10 cellular contexts compared by ENCODE assay signal in the genomic region with DNA sequence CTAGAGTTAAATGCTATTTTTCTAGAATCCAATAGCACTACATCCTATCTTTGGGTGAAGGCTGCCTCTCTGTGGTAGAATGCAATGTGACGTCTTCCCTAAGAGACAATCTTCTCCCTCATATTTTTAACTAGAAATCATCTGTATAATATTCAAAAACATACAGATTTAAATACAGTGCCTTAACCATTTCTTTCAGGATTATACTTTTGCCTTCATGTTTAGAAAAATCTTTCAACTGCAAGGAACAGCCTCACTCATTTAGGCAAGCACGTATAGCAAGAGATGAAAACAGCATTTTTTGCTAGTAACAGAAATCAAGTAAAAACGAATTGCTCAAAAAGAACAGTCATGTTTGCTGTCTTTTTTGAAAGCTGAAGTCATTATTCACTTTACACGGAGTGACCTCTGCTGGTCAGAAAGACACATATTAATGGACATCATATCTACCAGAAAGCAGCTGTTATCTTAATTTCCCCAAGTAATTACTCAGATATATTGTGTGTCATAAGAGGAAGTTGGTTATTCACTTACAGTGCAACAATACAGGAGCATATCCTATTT.
DNase-seq lines count a peak whose midpoint lies in the region; ATAC-seq, FAIRE-seq and TF ChIP-seq lines count a peak whose summit lies in the region.
"Had no signal": no experiment of that assay in that cellular context is flagged by ENCODE, and none has a peak within 500 bp of the region (broad histone marks: within the 10 kb centered on the region; RNA-seq: fewer than 3 reads in every experiment).

No MANE protein-coding gene starts in this region.

- TF ChIP-seq CTCF in D721Med (IDR thresholded peaks at IDR 0.05; ENCODE audit: insufficient read depth, missing control alignments) (peak; percentile 63), astrocyte (IDR thresholded peaks at IDR 0.05; ENCODE audit: insufficient read depth, low read depth, low read length) (peak; percentile 5), Peyer's patch (IDR thresholded peaks at IDR 0.05) (peak in 3 of 6 experiments; percentile 23 to 45 (median 41))

- no peak overlapping the region for H3K14ac ChIP-seq in mesenchymal stem cell (ENCODE audit: low read length in 2 of 2)

- H3K79me1 ChIP-seq in mesenchymal stem cell (replicated peaks; ENCODE audit: low read length, poor library complexity, severe bottlenecking), result no peaks in the 10 kb centered on the region

- no peak overlapping the region for H2BK120ac ChIP-seq in mesenchymal stem cell (ENCODE audit: low read depth, low read length)

- no peaks in the 10 kb centered on the region for H3K4me1 Mint-ChIP-seq in astrocyte (ENCODE audit: low read depth, unreplicated experiment)
- H3K4me1 Mint-ChIP-seq: stimulated activated naive CD8-positive, alpha-beta T cell treated with anti-CD3 and anti-CD28 coated beads, Interleukin-15, amount 100 ng/mL, for 72 hours had no signal

- no peak overlapping the region for H2BK5ac ChIP-seq in mesenchymal stem cell (ENCODE audit: low read depth, low read length, poor library complexity, severe bottlenecking)

- H3K4me1 ChIP-seq in astrocyte (ENCODE audit: insufficient read depth, low read length), result no peaks in the 10 kb centered on the region
- no peaks in the 10 kb centered on the region for H3K4me1 ChIP-seq in mesenchymal stem cell (ENCODE audit: control insufficient read depth, insufficient read depth, low read depth, low read length)
- H3K4me1 ChIP-seq in Peyer's patch, result no peaks in the 10 kb centered on the region

- H4K91ac ChIP-seq in mesenchymal stem cell (ENCODE audit: low read length), result no peak overlapping the region

- no peak overlapping the region for H2AFZ ChIP-seq in astrocyte (ENCODE audit: low read depth, low read length)
- no peak overlapping the region for H2AFZ ChIP-seq in mesenchymal stem cell (ENCODE audit: low read depth, low read length)

- no peak overlapping the region for H3K4me3 Mint-ChIP-seq in astrocyte (ENCODE audit: unreplicated experiment)
- H3K4me3 Mint-ChIP-seq: stimulated activated naive CD8-positive, alpha-beta T cell treated with anti-CD3 and anti-CD28 coated beads, Interleukin-15, amount 100 ng/mL, for 72 hours had no signal

- H3K27ac ChIP-seq in astrocyte (ENCODE audit: low read depth, low read length) (no peak overlapping the region), mesenchymal stem cell (ENCODE audit: low read length, poor library complexity, severe bottlenecking) (no peak overlapping the region), Peyer's patch (no peak overlapping the region)

- ATAC-seq in GM21529 (IDR thresholded peaks at IDR 0.05; ENCODE audit: unreplicated experiment), result no peak
- ATAC-seq: stimulated activated naive CD8-positive, alpha-beta T cell treated with anti-CD3 and anti-CD28 coated beads, Interleukin-15, amount 100 ng/mL, for 72 hours had no signal

- no peak overlapping the region for H3K18ac ChIP-seq in mesenchymal stem cell (ENCODE audit: low read depth in 1 of 2, low read length in 2 of 2)

- no peaks in the 10 kb centered on the region for H3K79me2 ChIP-seq in astrocyte (ENCODE audit: insufficient read depth, low read length)

- no peak overlapping the region for H2BK12ac ChIP-seq in mesenchymal stem cell (ENCODE audit: low read length in 2 of 2)

- no peaks in the 10 kb centered on the region for H3K27me3 ChIP-seq in astrocyte (ENCODE audit: insufficient read depth, low read length)
- H3K27me3 ChIP-seq in mesenchymal stem cell (ENCODE audit: control insufficient read depth in 1 of 2, insufficient read depth in 1 of 2, low read length in 2 of 2), result no peaks in the 10 kb centered on the region
- H3K27me3 ChIP-seq in Peyer's patch, result no peaks in the 10 kb centered on the region

- H3K9ac ChIP-seq in astrocyte (ENCODE audit: low read length) (no peak overlapping the region), mesenchymal stem cell (ENCODE audit: low read length) (no peak overlapping the region)

- 54% methylated on average over 3 of the region's 4 CpGs for WGBS in mesenchymal stem cell

- no peak overlapping the region for H4K8ac ChIP-seq in mesenchymal stem cell (ENCODE audit: low read length)

- H3K36me3 Mint-ChIP-seq in astrocyte (ENCODE audit: low read depth, unreplicated experiment), result no peaks in the 10 kb centered on the region

- H3K27ac Mint-ChIP-seq in astrocyte (ENCODE audit: unreplicated experiment), result no peak overlapping the region
- H3K27ac Mint-ChIP-seq: stimulated activated naive CD8-positive, alpha-beta T cell treated with anti-CD3 and anti-CD28 coated beads, Interleukin-15, amount 100 ng/mL, for 72 hours had no signal

- H3K4ac ChIP-seq in mesenchymal stem cell (ENCODE audit: low read depth in 1 of 2, low read length in 2 of 2), result no peak overlapping the region

- no peak overlapping the region for H2AK5ac ChIP-seq in mesenchymal stem cell (ENCODE audit: low read length, severe bottlenecking)

- no peaks in the 10 kb centered on the region for H4K20me1 ChIP-seq in astrocyte (ENCODE audit: insufficient read depth, low read length)

- no peaks in the 10 kb centered on the region for H3K9me3 Mint-ChIP-seq in astrocyte (ENCODE audit: unreplicated experiment)
- H3K9me3 Mint-ChIP-seq: stimulated activated naive CD8-positive, alpha-beta T cell treated with anti-CD3 and anti-CD28 coated beads, Interleukin-15, amount 100 ng/mL, for 72 hours had no signal

- TF ChIP-seq POLR2A in Peyer's patch (IDR thresholded peaks at IDR 0.05), result no peak

- H3K4me2 ChIP-seq in astrocyte (ENCODE audit: low read length) (no peak overlapping the region), mesenchymal stem cell (ENCODE audit: low read length, poor library complexity, severe bottlenecking) (no peak overlapping the region)

- no peak overlapping the region for H3K23ac ChIP-seq in mesenchymal stem cell (ENCODE audit: low read length in 2 of 2)

- H3K36me3 ChIP-seq in astrocyte (ENCODE audit: insufficient read depth, low read length) (no peaks in the 10 kb centered on the region), mesenchymal stem cell (ENCODE audit: control insufficient read depth in 1 of 2, insufficient read depth in 2 of 2, low read depth in 1 of 2, low read length in 2 of 2) (no peaks in the 10 kb centered on the region), Peyer's patch (no peaks in the 10 kb centered on the region)

- H3K4me3 ChIP-seq in astrocyte (ENCODE audit: insufficient read depth, low read depth, low read length) (no peak overlapping the region), mesenchymal stem cell (ENCODE audit: insufficient read depth in 1 of 2, low read depth in 1 of 2, low read length in 2 of 2) (no peak overlapping the region), Peyer's patch (no peak overlapping the region)

- H3K9me3 ChIP-seq in astrocyte (ENCODE audit: insufficient read depth, low read depth, low read length) (no peaks in the 10 kb centered on the region), mesenchymal stem cell (ENCODE audit: control insufficient read depth, low read length) (no peaks in the 10 kb centered on the region), Peyer's patch (no peaks in the 10 kb centered on the region)

- DNase-seq in D721Med (ENCODE audit: insufficient read length, low spot score) (no peak), MV-4-11 (lab: John Stamatoyannopoulos, UW) (peak; percentile 7), astrocyte (ENCODE audit: low read depth) (peak; percentile 23), mesenchymal stem cell (peak; percentile 9), Peyer's patch (no peak), islet precursor cell (no peak), germinal center (ENCODE audit: low spot score) (no peak)
- DNase-seq: activated effector memory CD4-positive, alpha-beta T cell treated with anti-CD3 and anti-CD28 coated beads, Interleukin-2, amount 50 U/mL, for 16 hours; stimulated activated naive CD8-positive, alpha-beta T cell treated with anti-CD3 and anti-CD28 coated beads, Interleukin-15, amount 100 ng/mL, for 72 hours had no signal

- no peak overlapping the region for H2BK15ac ChIP-seq in mesenchymal stem cell (ENCODE audit: low read depth, poor library complexity, severe bottlenecking)

- FAIRE-seq in D721Med (lab: Jason Lieb, UNC), result peak; percentile 90
- FAIRE-seq in astrocyte (lab: Jason Lieb, UNC), result no peak

- no peaks in the 10 kb centered on the region for H3K27me3 Mint-ChIP-seq in astrocyte (ENCODE audit: low read depth, unreplicated experiment)
- H3K27me3 Mint-ChIP-seq: stimulated activated naive CD8-positive, alpha-beta T cell treated with anti-CD3 and anti-CD28 coated beads, Interleukin-15, amount 100 ng/mL, for 72 hours had no signal

Comparison
In these comparisons a context has a peak if more than half of its experiments do, and no peak if none do; other contexts are left out.
1. DNase-seq: peak in MV-4-11 (single experiment), astrocyte (single experiment) and mesenchymal stem cell (single experiment); none in D721Med (single experiment), Peyer's patch (0 of 3), islet precursor cell (single experiment) and germinal center (single experiment).